In genomic region chr1:179867493-179868330, GRCh38 we compare ENCODE assay signal across 9 cellular contexts. TPM values are rescaled to one million over a fixed set of nuclear protein-coding genes. Genes with fewer than 3 reads are reported as not detected.
DNase-seq lines count a peak whose midpoint lies in the region; ATAC-seq and TF ChIP-seq lines count a peak whose summit lies in the region.
"Had no signal": no experiment of that assay in that cellular context is flagged by ENCODE, and none has a peak within 500 bp of the region (broad histone marks: within the 10 kb centered on the region; RNA-seq: fewer than 3 reads in every experiment).

No MANE protein-coding gene starts in this region.

- H3K36me3 ChIP-seq in CD8-positive, alpha-beta memory T cell (ENCODE audit: insufficient read depth, low read length), result peaks cover 15% of the 10 kb centered on the region

- no peaks in the 10 kb centered on the region for H3K27me3 Mint-ChIP-seq in CD8-positive, alpha-beta memory T cell
- H3K27me3 Mint-ChIP-seq in MCF 10A (ENCODE audit: insufficient read depth, unreplicated experiment), result no peaks in the 10 kb centered on the region
- H3K27me3 Mint-ChIP-seq in stimulated activated naive B cell treated with anti-CD40 and anti-IgM and Interleukin-4, amounts not matched to agents 10 μg/mL and 1 μg/mL and 100 μg/mL, for 72 hours, result no peaks in the 10 kb centered on the region

- no peaks in the 10 kb centered on the region for H3K9me3 Mint-ChIP-seq in CD8-positive, alpha-beta memory T cell
- H3K9me3 Mint-ChIP-seq in MCF 10A (ENCODE audit: unreplicated experiment), result no peaks in the 10 kb centered on the region
- H3K9me3 Mint-ChIP-seq in stimulated activated naive B cell treated with anti-CD40 and anti-IgM and Interleukin-4, amounts not matched to agents 10 μg/mL and 1 μg/mL and 100 μg/mL, for 72 hours, result no peaks in the 10 kb centered on the region

- H3K27ac Mint-ChIP-seq in CD8-positive, alpha-beta memory T cell, result peak overlapping the region in 6 of 8 donors; percentile 1 to 85 (median 30)
- no peak overlapping the region for H3K27ac Mint-ChIP-seq in MCF 10A (ENCODE audit: low read depth, unreplicated experiment)
- H3K27ac Mint-ChIP-seq in stimulated activated naive B cell treated with anti-CD40 and anti-IgM and Interleukin-4, amounts not matched to agents 10 μg/mL and 1 μg/mL and 100 μg/mL, for 72 hours, result no peak overlapping the region

- POLR2A ChIA-PET in CD8-positive, alpha-beta memory T cell (lab: Charles Lee), result interaction anchor here (0.7 to 1.3 kb wide), 2 partner anchors 15 to 303 kb away, joined by 3 to 6 read pairs; partner anchors contain the start of gene TOR1AIP1
- POLR2A ChIA-PET in MCF 10A (lab: Yijun Ruan, JAX), result interaction anchor here (0.6 to 5.5 kb wide), 4 partner anchors 10 to 639 kb away, joined by 3 to 41 read pairs (median 3); partner anchors contain the start of genes TOR1AIP1 and TOR1AIP2

- peak; percentile 81 for TF ChIP-seq CTCF in MCF 10A (IDR thresholded peaks at IDR 0.05; ENCODE audit: unreplicated experiment)

- no TSS peak for BruUV-seq in MCF 10A (replicated peaks; lab: Mats Ljungman, UMichigan)

- no peak overlapping the region for H3K4me3 Mint-ChIP-seq in CD8-positive, alpha-beta memory T cell
- H3K4me3 Mint-ChIP-seq in MCF 10A (ENCODE audit: unreplicated experiment), result no peak overlapping the region
- H3K4me3 Mint-ChIP-seq in stimulated activated naive B cell treated with anti-CD40 and anti-IgM and Interleukin-4, amounts not matched to agents 10 μg/mL and 1 μg/mL and 100 μg/mL, for 72 hours, result no peak overlapping the region

- DNase-seq in CD8-positive, alpha-beta memory T cell, result peak; percentile 25 to 63 (median 33)
- DNase-seq in LoVo (ENCODE audit: low spot score) (peak; percentile 32), SW480 (ENCODE audit: low spot score) (peak; percentile 54), MCF 10A (ENCODE audit: unreplicated experiment) (peak; percentile 79), kidney tubule cell (ENCODE audit: low spot score) (peak; percentile 36)
- DNase-seq in stimulated activated naive B cell treated with anti-CD40 and anti-IgM and Interleukin-4, amounts not matched to agents 10 μg/mL and 1 μg/mL and 100 μg/mL, for 72 hours, result peak; percentile 26

- CTCF ChIA-PET in CD8-positive, alpha-beta memory T cell (lab: Charles Lee), result interaction anchor here (0.6 to 6.0 kb wide), 11 partner anchors 10 to 355 kb away, joined by 3 to 51 read pairs (median 4); partner anchors contain the start of genes TOR1AIP1 and TOR1AIP2
- CTCF ChIA-PET in MCF 10A (lab: Yijun Ruan, JAX), result interaction anchor here (0.5 to 4.2 kb wide), 24 partner anchors 8 to 660 kb away, joined by 3 to 18 read pairs (median 4); partner anchors contain the start of gene TOR1AIP1

- no peaks in the 10 kb centered on the region for H3K27me3 ChIP-seq in CD8-positive, alpha-beta memory T cell (ENCODE audit: insufficient read depth, low read length, poor library complexity, severe bottlenecking)

- no peaks in the 10 kb centered on the region for H3K9me3 ChIP-seq in CD8-positive, alpha-beta memory T cell (ENCODE audit: low read length)

- ATAC-seq in GM19397 (IDR thresholded peaks at IDR 0.05; ENCODE audit: unreplicated experiment), result peak; percentile 75
- ATAC-seq in stimulated activated naive B cell treated with anti-CD40 and anti-IgM and Interleukin-4, amounts not matched to agents 10 μg/mL and 1 μg/mL and 100 μg/mL, for 72 hours (replicated peaks), result peak; percentile 75 to 78
- ATAC-seq in GM18519 (IDR thresholded peaks at IDR 0.05; ENCODE audit: low FRiP score, unreplicated experiment), result no peak

- H3K4me3 ChIP-seq in CD8-positive, alpha-beta memory T cell (ENCODE audit: low read length), result no peak overlapping the region
- H3K4me3 ChIP-seq: skin epidermis had no signal

- H3K4me1 Mint-ChIP-seq in CD8-positive, alpha-beta memory T cell, result peaks cover 19 to 34% (median 31%) of the 10 kb centered on the region in 3 donors
- H3K4me1 Mint-ChIP-seq in MCF 10A (ENCODE audit: insufficient read depth, unreplicated experiment), result peaks cover 32% of the 10 kb centered on the region
- peaks cover 11 to 25% of the 10 kb centered on the region in 2 donors for H3K4me1 Mint-ChIP-seq in stimulated activated naive B cell treated with anti-CD40 and anti-IgM and Interleukin-4, amounts not matched to agents 10 μg/mL and 1 μg/mL and 100 μg/mL, for 72 hours

- intact Hi-C loops in MCF 10A (cut with micrococcal nuclease), result loop anchor here (1.0 kb wide), 2 partner anchors 301 to 311 kb away; no protein-coding TSS in a partner anchor

- no peak overlapping the region for H3K27ac ChIP-seq in CD8-positive, alpha-beta memory T cell (ENCODE audit: low read depth, low read length)
- H3K27ac ChIP-seq: skin epidermis had no signal

- peaks cover 0 to 60% (median 18%) of the 10 kb centered on the region in 3 donors for H3K36me3 Mint-ChIP-seq in CD8-positive, alpha-beta memory T cell
- peaks cover 93% of the 10 kb centered on the region for H3K36me3 Mint-ChIP-seq in MCF 10A (ENCODE audit: insufficient read depth, unreplicated experiment)
- H3K36me3 Mint-ChIP-seq in stimulated activated naive B cell treated with anti-CD40 and anti-IgM and Interleukin-4, amounts not matched to agents 10 μg/mL and 1 μg/mL and 100 μg/mL, for 72 hours, result peaks cover 19 to 32% of the 10 kb centered on the region in 2 donors

- H3K4me1 ChIP-seq in CD8-positive, alpha-beta memory T cell (ENCODE audit: insufficient read depth, low read length), result no peaks in the 10 kb centered on the region

RNA-seq across cellular contexts. Expression of gene TOR1AIP2, which starts 9.9 kb away (rescaled TPM):
- 10 to 100 TPM; 71.4 to 71.6 TPM for total RNA-seq in CD8-positive, alpha-beta memory T cell
- 10.1 TPM for polyA plus RNA-seq in CD8-positive, alpha-beta memory T cell
- 160 and 166 TPM in 2 replicates for total RNA-seq in MCF 10A (2022)

RNA-seq across cellular contexts. Expression of gene TOR1AIP1, which starts 14.4 kb away (rescaled TPM):
- total RNA-seq in CD8-positive, alpha-beta memory T cell, result 10 to 100 TPM; 51.0 to 52.6 TPM
- polyA plus RNA-seq in CD8-positive, alpha-beta memory T cell, result 79.9 TPM
- total RNA-seq in MCF 10A (2022), result 52.4 and 53.7 TPM in 2 replicates

Comparison
In these comparisons a context has a peak if more than half of its experiments do, and no peak if none do; other contexts are left out.
1. DNase-seq: peak in every context shown above with its lines; median percentile 79 in MCF 10A; 54 in SW480; 36 in kidney tubule cell; 33 in CD8-positive, alpha-beta memory T cell; 32 in LoVo; 26 in stimulated activated naive B cell treated with anti-CD40 and anti-IgM and Interleukin-4, amounts not matched to agents 10 μg/mL and 1 μg/mL and 100 μg/mL, for 72 hours.
2. H3K27ac Mint-ChIP-seq: peak in CD8-positive, alpha-beta memory T cell (6 of 8); none in MCF 10A (single experiment) and stimulated activated naive B cell treated with anti-CD40 and anti-IgM and Interleukin-4, amounts not matched to agents 10 μg/mL and 1 μg/mL and 100 μg/mL, for 72 hours (single experiment).